ENCODE assay signal across 10 cellular contexts in genomic region chr20:32282461-32282860, GRCh38. TPM values are rescaled to one million over a fixed set of nuclear protein-coding genes. Genes with fewer than 3 reads are reported as not detected.
DNase-seq lines count a peak whose midpoint lies in the region; ATAC-seq and TF ChIP-seq lines count a peak whose summit lies in the region.
"Had no signal": no experiment of that assay in that cellular context is flagged by ENCODE, and none has a peak within 500 bp of the region (broad histone marks: within the 10 kb centered on the region; RNA-seq: fewer than 3 reads in every experiment).

No MANE protein-coding gene starts in this region.

- H3K4me3 ChIP-seq in heart left ventricle (no peak overlapping the region), gastroesophageal sphincter (no peak overlapping the region)
- H3K4me3 ChIP-seq: SK-N-MC had no signal

- no peak for TF ChIP-seq POLR2A in heart left ventricle (IDR thresholded peaks at IDR 0.05)
- TF ChIP-seq POLR2A in gastroesophageal sphincter (IDR thresholded peaks at IDR 0.05), result no peak

- H3K4me1 ChIP-seq in heart left ventricle (peaks cover 3 to 48% (median 36%) of the 10 kb centered on the region in 12 donors), gastroesophageal sphincter (peaks cover 0 to 58% (median 9%) of the 10 kb centered on the region in 3 donors)

- intact Hi-C loops in heart left ventricle (cut with DNase I), result loop anchor here in 2 of 10 donors (5.0 to 10.0 kb wide), 2 partner anchors 50 to 52 kb away; no protein-coding TSS in a partner anchor

- peak; percentile 48 for DNase-seq in Ammon's horn (ENCODE audit: low spot score)
- peak; percentile 99 for DNase-seq in G401 (ENCODE audit: low spot score)
- peak; percentile 69 for DNase-seq in NCI-H524 treated with DMSO at 0.1 percent for 48 hours (lab: John Stamatoyannopoulos, UW)
- DNase-seq in heart left ventricle, result peak in 4 of 5 donors; percentile 36 to 70 (median 56)
- DNase-seq in ureter (ENCODE audit: low spot score), result no peak
- DNase-seq in NOMO-1 treated with dmso at 0.1 percent for 144 hours (lab: John Stamatoyannopoulos, UW; ENCODE audit: unreplicated experiment), result no peak
- DNase-seq: activated CD8-positive, alpha-beta memory T cell treated with anti-CD3 and anti-CD28 coated beads, Interleukin-2, amount 10 ng/mL, durations not matched to agents 7 days and 5 days had no signal

- H3K27ac ChIP-seq in heart left ventricle (peak overlapping the region in 7 of 12 donors; percentile 1 to 60 (median 22)), gastroesophageal sphincter (peak overlapping the region in 2 of 4 donors; percentile 3 to 12)
- H3K27ac ChIP-seq: SK-N-MC had no signal

- H3K36me3 ChIP-seq in heart left ventricle, result no peaks in the 10 kb centered on the region
- no peaks in the 10 kb centered on the region for H3K36me3 ChIP-seq in gastroesophageal sphincter

- ATAC-seq in heart left ventricle (peak; percentile 49 to 84 (median 71)), GM19467 (IDR thresholded peaks at IDR 0.05; ENCODE audit: unreplicated experiment) (no peak), gastroesophageal sphincter (no peak)
- ATAC-seq: activated CD8-positive, alpha-beta memory T cell treated with anti-CD3 and anti-CD28 coated beads, Interleukin-2, amount 10 ng/mL, durations not matched to agents 7 days and 5 days had no signal

- H3K27me3 ChIP-seq in heart left ventricle, result no peaks in the 10 kb centered on the region
- no peaks in the 10 kb centered on the region for H3K27me3 ChIP-seq in gastroesophageal sphincter

- no peak for TF ChIP-seq EP300 in gastroesophageal sphincter (IDR thresholded peaks at IDR 0.05)

- H3K9me3 ChIP-seq in heart left ventricle, result no peaks in the 10 kb centered on the region
- H3K9me3 ChIP-seq in gastroesophageal sphincter, result no peaks in the 10 kb centered on the region

- no peak for TF ChIP-seq CTCF in heart left ventricle (IDR thresholded peaks at IDR 0.05)
- TF ChIP-seq CTCF in gastroesophageal sphincter (IDR thresholded peaks at IDR 0.05), result no peak

- in situ Hi-C loops in G401 (cut with HindIII; ENCODE audit: low sequenced_read_pairs), result no loop called here

- 29 to 43% (median 35%) methylated on average over 4 of the region's 4 CpGs for WGBS in heart left ventricle, 4 donors
- 7 to 20% methylated on average over 2 of the region's 4 CpGs for WGBS in gastroesophageal sphincter (ENCODE audit: low coverage in 1 of 2), 2 donors

RNA-seq across cellular contexts. Expression of gene KIF3B, which starts 5.0 kb away (rescaled TPM):
- 14.6 and 19.1 TPM in 2 replicates for total RNA-seq in G401 (2014; rRNA removed; shearing (Covaris generic))
- total RNA-seq in heart left ventricle (10 to 100 TPM in 8 of 9 donors, 1 to 10 TPM in 1; 9.6 to 17.8 (median 11.4) TPM), ureter (35.4 TPM), gastroesophageal sphincter (10 to 100 TPM; 21.4 to 29.0 (median 24.4) TPM)
- polyA plus RNA-seq in heart left ventricle, result 10 to 100 TPM in 1 of 2 donors, 1 to 10 TPM in 1; 3.2 to 25.4 TPM

Comparison
In these comparisons a context has a peak if more than half of its experiments do, and no peak if none do; other contexts are left out.
1. DNase-seq: peak in Ammon's horn (single experiment), G401 (single experiment), NCI-H524 treated with DMSO at 0.1 percent for 48 hours (single experiment) and heart left ventricle (4 of 5); none in ureter (single experiment) and NOMO-1 treated with dmso at 0.1 percent for 144 hours (single experiment).
2. ATAC-seq: peak in heart left ventricle (4 of 4); none in GM19467 (single experiment) and gastroesophageal sphincter (single experiment).